ENCODE assay signal across 1 cellular context in the genomic region with DNA sequence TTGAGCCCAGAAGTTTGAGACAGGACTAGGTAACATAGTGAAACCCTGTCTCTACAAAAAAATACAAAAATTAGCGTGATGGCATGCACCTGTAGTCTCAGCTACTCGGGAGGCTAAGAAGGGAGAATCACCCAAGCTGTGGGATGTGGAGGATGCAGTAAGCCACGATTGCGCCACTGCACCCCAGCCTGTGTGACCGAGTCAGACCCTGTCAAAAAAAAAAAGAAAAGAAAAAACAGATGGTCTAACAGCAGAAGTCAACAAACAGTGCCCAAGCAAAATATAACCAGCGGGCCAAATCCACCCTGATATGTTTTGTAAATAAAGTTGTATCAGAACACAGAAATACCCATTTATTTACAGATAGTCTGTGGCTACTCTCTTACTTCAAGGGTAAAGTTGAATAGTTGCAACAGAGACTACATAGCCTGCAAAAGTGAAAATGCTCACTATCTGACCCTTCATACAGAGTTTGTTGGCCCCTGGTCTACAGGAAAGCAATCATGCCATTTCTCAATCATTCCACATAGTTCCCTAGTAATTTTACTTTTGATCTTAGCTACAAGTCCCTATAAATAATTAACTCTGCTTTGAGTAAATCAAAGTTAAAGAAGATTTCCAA.
TF ChIP-seq lines count a peak whose summit lies in the region.

No MANE protein-coding gene starts in this region.

TF ChIP-seq in HepG2, 621 proteins besides CTCF, POLR2A, EP300 and RAD21 (continued from another document):
- TF ChIP-seq, protein P1, sequence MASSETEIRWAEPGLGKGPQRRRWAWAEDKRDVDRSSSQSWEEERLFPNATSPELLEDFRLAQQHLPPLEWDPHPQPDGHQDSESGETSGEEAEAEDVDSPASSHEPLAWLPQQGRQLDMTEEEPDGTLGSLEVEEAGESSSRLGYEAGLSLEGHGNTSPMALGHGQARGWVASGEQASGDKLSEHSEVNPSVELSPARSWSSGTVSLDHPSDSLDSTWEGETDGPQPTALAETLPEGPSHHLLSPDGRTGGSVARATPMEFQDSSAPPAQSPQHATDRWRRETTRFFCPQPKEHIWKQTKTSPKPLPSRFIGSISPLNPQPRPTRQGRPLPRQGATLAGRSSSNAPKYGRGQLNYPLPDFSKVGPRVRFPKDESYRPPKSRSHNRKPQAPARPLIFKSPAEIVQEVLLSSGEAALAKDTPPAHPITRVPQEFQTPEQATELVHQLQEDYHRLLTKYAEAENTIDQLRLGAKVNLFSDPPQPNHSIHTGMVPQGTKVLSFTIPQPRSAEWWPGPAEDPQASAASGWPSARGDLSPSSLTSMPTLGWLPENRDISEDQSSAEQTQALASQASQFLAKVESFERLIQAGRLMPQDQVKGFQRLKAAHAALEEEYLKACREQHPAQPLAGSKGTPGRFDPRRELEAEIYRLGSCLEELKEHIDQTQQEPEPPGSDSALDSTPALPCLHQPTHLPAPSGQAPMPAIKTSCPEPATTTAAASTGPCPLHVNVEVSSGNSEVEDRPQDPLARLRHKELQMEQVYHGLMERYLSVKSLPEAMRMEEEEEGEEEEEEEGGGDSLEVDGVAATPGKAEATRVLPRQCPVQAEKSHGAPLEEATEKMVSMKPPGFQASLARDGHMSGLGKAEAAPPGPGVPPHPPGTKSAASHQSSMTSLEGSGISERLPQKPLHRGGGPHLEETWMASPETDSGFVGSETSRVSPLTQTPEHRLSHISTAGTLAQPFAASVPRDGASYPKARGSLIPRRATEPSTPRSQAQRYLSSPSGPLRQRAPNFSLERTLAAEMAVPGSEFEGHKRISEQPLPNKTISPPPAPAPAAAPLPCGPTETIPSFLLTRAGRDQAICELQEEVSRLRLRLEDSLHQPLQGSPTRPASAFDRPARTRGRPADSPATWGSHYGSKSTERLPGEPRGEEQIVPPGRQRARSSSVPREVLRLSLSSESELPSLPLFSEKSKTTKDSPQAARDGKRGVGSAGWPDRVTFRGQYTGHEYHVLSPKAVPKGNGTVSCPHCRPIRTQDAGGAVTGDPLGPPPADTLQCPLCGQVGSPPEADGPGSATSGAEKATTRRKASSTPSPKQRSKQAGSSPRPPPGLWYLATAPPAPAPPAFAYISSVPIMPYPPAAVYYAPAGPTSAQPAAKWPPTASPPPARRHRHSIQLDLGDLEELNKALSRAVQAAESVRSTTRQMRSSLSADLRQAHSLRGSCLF (CRISPR knock-in tag; IDR thresholded peaks at IDR 0.05; ENCODE audit: borderline replicate concordance), result no peak
